Comparison of ENCODE assay signal across 1 cellular context in genomic region chr13:42259515-42259914, GRCh38.
A peak's percentile ranks its signal among the peaks of the same experiment; 100 is the strongest.
TF ChIP-seq lines count a peak whose summit lies in the region.

No MANE protein-coding gene starts in this region.

TF ChIP-seq in K562, 482 proteins besides CTCF, POLR2A, EP300 and RAD21 (continued from another document and continues in another):
- peak; percentile 89 for TF ChIP-seq ZBTB40 (IDR thresholded peaks at IDR 0.05)
- TF ChIP-seq ZBTB40 (CRISPR knock-in tag; IDR thresholded peaks at IDR 0.05): no peak
- peak in 1 of 2 experiments; percentile 38; a peak in 1 of 4 replicates for TF ChIP-seq MNT (conservative IDR thresholded peaks at IDR 0.05)
- TF ChIP-seq TSHZ1 (CRISPR knock-in tag; IDR thresholded peaks at IDR 0.05): no peak
- no peak for TF ChIP-seq SMAD1 (IDR thresholded peaks at IDR 0.05; ENCODE audit: low read depth, low read length, partially characterized antibody)
- no peak for TF ChIP-seq STAG1 (CRISPR knock-in tag; IDR thresholded peaks at IDR 0.05; ENCODE audit: borderline replicate concordance)
- no peak for TF ChIP-seq CCNT2 (IDR thresholded peaks at IDR 0.05; ENCODE audit: borderline replicate concordance, extremely low read depth, insufficient read length, low read depth, low read length)
- TF ChIP-seq ZNF3 (CRISPR knock-in tag; IDR thresholded peaks at IDR 0.05): no peak
- TF ChIP-seq NFE2 (IDR thresholded peaks at IDR 0.05; ENCODE audit: low read depth): no peak
- peak; percentile 75 for TF ChIP-seq ZNF592 (IDR thresholded peaks at IDR 0.05)
- TF ChIP-seq HINFP (tag; conservative IDR thresholded peaks at IDR 0.05; ENCODE audit: low read depth): no peak
- no peak for TF ChIP-seq FOXJ2 (tag; IDR thresholded peaks at IDR 0.05)
- TF ChIP-seq ZNF316 (IDR thresholded peaks at IDR 0.05): no peak
- TF ChIP-seq ZNF431 (CRISPR knock-in tag; IDR thresholded peaks at IDR 0.05): no peak
- no peak for TF ChIP-seq MTF1 (CRISPR knock-in tag; IDR thresholded peaks at IDR 0.05; ENCODE audit: borderline replicate concordance)
- TF ChIP-seq ZSCAN32 (CRISPR knock-in tag; IDR thresholded peaks at IDR 0.05): no peak
- TF ChIP-seq ZNF766 (CRISPR knock-in tag; conservative IDR thresholded peaks at IDR 0.05): no peak
- TF ChIP-seq RFX7 (CRISPR knock-in tag; IDR thresholded peaks at IDR 0.05): no peak
- TF ChIP-seq ZNF830 (CRISPR knock-in tag; IDR thresholded peaks at IDR 0.05): no peak
- no peak for TF ChIP-seq HSF4 (CRISPR knock-in tag; IDR thresholded peaks at IDR 0.05; ENCODE audit: borderline replicate concordance)
- TF ChIP-seq FOXK2 (conservative IDR thresholded peaks at IDR 0.05 in 1 of 2, IDR thresholded peaks at IDR 0.05 in 1 of 2; ENCODE audit: low read depth in 2 of 2): peak in 1 of 2 experiments; percentile 59; a peak in 1 of 4 replicates
- TF ChIP-seq CREM (IDR thresholded peaks at IDR 0.05; ENCODE audit: low read depth): 0 out of 2 replicates have a peak, but pooled peaks have one; percentile 14
- TF ChIP-seq MCM2 (IDR thresholded peaks at IDR 0.05; ENCODE audit: low read depth): no peak
- 0 out of 2 replicates have a peak, but pooled peaks have one; percentile 6 for TF ChIP-seq HCFC1 (IDR thresholded peaks at IDR 0.05; ENCODE audit: low read depth, low read length)
- no peak for TF ChIP-seq NR0B1 (IDR thresholded peaks at IDR 0.05; ENCODE audit: partially characterized antibody)
